8 cellular contexts compared by ENCODE assay signal in genomic region chr14:106170163-106170658, GRCh38.
A peak's percentile ranks its signal among the peaks of the same experiment; 100 is the strongest.
DNase-seq lines count a peak whose midpoint lies in the region; ATAC-seq, FAIRE-seq and TF ChIP-seq lines count a peak whose summit lies in the region.
"Not testable (repeated sequence)": the region's sequence is repeated elsewhere in the genome, so short reads cannot be mapped to it uniquely, and the experiment has no call there.

No MANE protein-coding gene starts in this region.

- H3K27ac ChIP-seq in C4-2B; effector memory CD4-positive, alpha-beta T cell (ENCODE audit: insufficient read depth, low read length, poor library complexity, severe bottlenecking): not testable (repeated sequence)

- H3K4me1 ChIP-seq in NT2/D1 (ENCODE audit: insufficient read depth, insufficient read length) = not testable (repeated sequence)
- peaks cover 18% of the 10 kb centered on the region for H3K4me1 ChIP-seq in effector memory CD4-positive, alpha-beta T cell (ENCODE audit: control insufficient read depth, insufficient read depth, low read length, poor library complexity, severe bottlenecking)

- ATAC-seq in natural killer cell treated with Interleukin-12 subunit alpha and Interleukin-12 subunit beta and Interleukin-15 and Interleukin-18, amount 100 ng/mL, for 72 hours = peak in 1 of 2 donors; percentile 48

- H3K36me3 Mint-ChIP-seq in activated T-helper 1 cell treated with anti-CD3 and anti-CD28 coated beads, Interleukin-12 subunit alpha, Interleukin-12 subunit beta, Interleukin-2, Interleukin-4 antibody, amounts not matched to agents 30 ng/mL and 10 ng/mL and 1 ng/mL, durations not matched to agents 14 hours and 24 hours and 36 hours (ENCODE audit: low read depth); natural killer cell treated with Interleukin-12 subunit alpha and Interleukin-12 subunit beta and Interleukin-15 and Interleukin-18, amount 100 ng/mL, for 72 hours: not testable (repeated sequence)

- not testable (repeated sequence) for H3K27ac Mint-ChIP-seq in activated T-helper 1 cell treated with anti-CD3 and anti-CD28 coated beads, Interleukin-12 subunit alpha, Interleukin-12 subunit beta, Interleukin-2, Interleukin-4 antibody, amounts not matched to agents 30 ng/mL and 10 ng/mL and 1 ng/mL, durations not matched to agents 14 hours and 24 hours and 36 hours; natural killer cell treated with Interleukin-12 subunit alpha and Interleukin-12 subunit beta and Interleukin-15 and Interleukin-18, amount 100 ng/mL, for 72 hours

- peak; percentile 63 for TF ChIP-seq CTCF in C4-2B (conservative IDR thresholded peaks at IDR 0.05)

- not testable (repeated sequence) for H3K9ac ChIP-seq in NT2/D1 (ENCODE audit: insufficient read length, low read depth)

- peaks cover 25% of the 10 kb centered on the region for H3K4me1 Mint-ChIP-seq in activated T-helper 1 cell treated with anti-CD3 and anti-CD28 coated beads, Interleukin-12 subunit alpha, Interleukin-12 subunit beta, Interleukin-2, Interleukin-4 antibody, amounts not matched to agents 30 ng/mL and 10 ng/mL and 1 ng/mL, durations not matched to agents 14 hours and 24 hours and 36 hours (ENCODE audit: low read depth)
- peaks cover 20 to 21% of the 10 kb centered on the region in 2 donors for H3K4me1 Mint-ChIP-seq in natural killer cell treated with Interleukin-12 subunit alpha and Interleukin-12 subunit beta and Interleukin-15 and Interleukin-18, amount 100 ng/mL, for 72 hours (ENCODE audit: low read depth in 2 of 2)

- DNase-seq in GM18507 (ENCODE audit: extremely low spot score, insufficient read length, low read depth) = not testable (repeated sequence)
- DNase-seq in NT2/D1 (ENCODE audit: low read depth, low spot score) = peak; percentile 9
- peak; percentile 35 for DNase-seq in activated CD4-positive, alpha-beta T cell treated with anti-CD3 and anti-CD28 coated beads for 1 hour
- DNase-seq in activated T-helper 1 cell treated with anti-CD3 and anti-CD28 coated beads, Interleukin-12 subunit alpha, Interleukin-12 subunit beta, Interleukin-2, Interleukin-4 antibody, amounts not matched to agents 30 ng/mL and 10 ng/mL and 1 ng/mL, durations not matched to agents 14 hours and 24 hours and 36 hours (ENCODE audit: low spot score) = peak; percentile 80
- peak; percentile 52 to 68 (median 65) for DNase-seq in effector memory CD4-positive, alpha-beta T cell
- DNase-seq in natural killer cell treated with Interleukin-12 subunit alpha and Interleukin-12 subunit beta and Interleukin-15 and Interleukin-18, amount 100 ng/mL, for 72 hours (ENCODE audit: low spot score) = peak; percentile 80
- peak; percentile 38 for DNase-seq in stimulated activated CD8-positive, alpha-beta memory T cell treated with anti-CD3 and anti-CD28 coated beads, Interleukin-12 subunit alpha, Interleukin-12 subunit beta, amount 100 ng/mL, for 24 hours (ENCODE audit: extremely low read depth)

- not testable (repeated sequence) for H3K36me3 ChIP-seq in NT2/D1 (ENCODE audit: insufficient read depth, insufficient read length, low read length); effector memory CD4-positive, alpha-beta T cell (ENCODE audit: control insufficient read depth, insufficient read depth, low read length)

- peaks cover 33% of the 10 kb centered on the region for H3K27me3 Mint-ChIP-seq in activated T-helper 1 cell treated with anti-CD3 and anti-CD28 coated beads, Interleukin-12 subunit alpha, Interleukin-12 subunit beta, Interleukin-2, Interleukin-4 antibody, amounts not matched to agents 30 ng/mL and 10 ng/mL and 1 ng/mL, durations not matched to agents 14 hours and 24 hours and 36 hours (ENCODE audit: insufficient read depth)
- H3K27me3 Mint-ChIP-seq in natural killer cell treated with Interleukin-12 subunit alpha and Interleukin-12 subunit beta and Interleukin-15 and Interleukin-18, amount 100 ng/mL, for 72 hours = peaks cover 27 to 32% of the 10 kb centered on the region in 2 donors

- intact Hi-C loops in activated T-helper 1 cell treated with anti-CD3 and anti-CD28 coated beads, Interleukin-12 subunit alpha, Interleukin-12 subunit beta, Interleukin-2, Interleukin-4 antibody, amounts not matched to agents 30 ng/mL and 10 ng/mL and 1 ng/mL, durations not matched to agents 14 hours and 24 hours and 36 hours (cut with micrococcal nuclease) = loop anchor here (5.0 kb wide), 1 partner anchor 158 kb away; no protein-coding TSS in a partner anchor

- peaks cover 15% of the 10 kb centered on the region for H3K27me3 ChIP-seq in NT2/D1 (ENCODE audit: insufficient read depth, insufficient read length)
- H3K27me3 ChIP-seq in effector memory CD4-positive, alpha-beta T cell (replicated peaks; ENCODE audit: control insufficient read depth, insufficient read depth, low read length, poor library complexity, severe bottlenecking) = not testable (repeated sequence)

- FAIRE-seq in GM18507 (lab: Jason Lieb, UNC) = peak; percentile 64

- not testable (repeated sequence) for H3K4me3 ChIP-seq in NT2/D1 (ENCODE audit: insufficient read length, low read depth); effector memory CD4-positive, alpha-beta T cell (ENCODE audit: insufficient read depth, low read depth, low read length, poor library complexity, severe bottlenecking)

- not testable (repeated sequence) for H3K9me3 Mint-ChIP-seq in activated T-helper 1 cell treated with anti-CD3 and anti-CD28 coated beads, Interleukin-12 subunit alpha, Interleukin-12 subunit beta, Interleukin-2, Interleukin-4 antibody, amounts not matched to agents 30 ng/mL and 10 ng/mL and 1 ng/mL, durations not matched to agents 14 hours and 24 hours and 36 hours; natural killer cell treated with Interleukin-12 subunit alpha and Interleukin-12 subunit beta and Interleukin-15 and Interleukin-18, amount 100 ng/mL, for 72 hours

- H3K4me3 Mint-ChIP-seq in activated T-helper 1 cell treated with anti-CD3 and anti-CD28 coated beads, Interleukin-12 subunit alpha, Interleukin-12 subunit beta, Interleukin-2, Interleukin-4 antibody, amounts not matched to agents 30 ng/mL and 10 ng/mL and 1 ng/mL, durations not matched to agents 14 hours and 24 hours and 36 hours; natural killer cell treated with Interleukin-12 subunit alpha and Interleukin-12 subunit beta and Interleukin-15 and Interleukin-18, amount 100 ng/mL, for 72 hours: not testable (repeated sequence)

- H3K9me3 ChIP-seq in NT2/D1 (ENCODE audit: insufficient read depth, low read length) = peaks cover 28% of the 10 kb centered on the region; the same call in 1 of the 2 replicates
- not testable (repeated sequence) for H3K9me3 ChIP-seq in effector memory CD4-positive, alpha-beta T cell (ENCODE audit: control insufficient read depth, low read length)
